19 cellular contexts compared by ENCODE assay signal in the genomic region with DNA sequence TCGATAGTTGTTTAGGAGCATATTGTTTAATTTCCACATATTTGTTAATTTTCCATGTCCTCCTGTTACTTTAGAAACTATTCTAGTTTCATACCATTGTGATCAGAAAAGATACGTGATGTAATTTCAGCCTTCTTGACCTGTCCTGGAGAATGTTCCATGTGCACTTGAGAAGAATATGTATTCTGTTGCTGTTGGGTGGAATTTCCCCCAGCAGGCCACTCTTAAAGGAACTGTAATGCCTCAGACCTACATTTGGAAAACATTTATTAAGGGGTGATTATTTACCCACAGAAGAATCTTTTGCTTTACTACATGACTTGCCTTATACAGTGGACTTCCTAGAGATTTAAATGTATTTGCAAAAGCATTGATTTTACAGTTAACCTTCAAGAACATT.
DNase-seq lines count a peak whose midpoint lies in the region; ATAC-seq lines count a peak whose summit lies in the region.
"Had no signal": no experiment of that assay in that cellular context is flagged by ENCODE, and none has a peak within 500 bp of the region (broad histone marks: within the 10 kb centered on the region; RNA-seq: fewer than 3 reads in every experiment).

No MANE protein-coding gene starts in this region.

- ATAC-seq in central memory CD8-positive, alpha-beta T cell (replicated peaks; ENCODE audit: extremely low read depth, poor library complexity, severe bottlenecking): no peak
- ATAC-seq in GM19324 (IDR thresholded peaks at IDR 0.05; ENCODE audit: low FRiP score, unreplicated experiment): no peak
- ATAC-seq: activated CD8-positive, alpha-beta memory T cell treated with anti-CD3 and anti-CD28 coated beads, Interleukin-2, amount 10 ng/mL, durations not matched to agents 7 days and 5 days; left colon had no signal

- H3K4me3 ChIP-seq in muscle layer of duodenum (ENCODE audit: low read depth in 1 of 2, low read length in 2 of 2) (no peak overlapping the region), subcutaneous abdominal adipose tissue (ENCODE audit: low read depth in 1 of 5, low read length in 5 of 5) (no peak overlapping the region)
- H3K4me3 ChIP-seq: PC-9, testis had no signal

- H3K27ac ChIP-seq in muscle layer of duodenum (ENCODE audit: low read length): peak overlapping the region; percentile 66
- peak overlapping the region; percentile 11 for H3K27ac ChIP-seq in subcutaneous abdominal adipose tissue (ENCODE audit: low read depth, low read length)
- H3K27ac ChIP-seq: 22Rv1, parathyroid adenoma, PC-9, testis had no signal

- peaks cover 2% of the 10 kb centered on the region for H3K36me3 Mint-ChIP-seq in T-helper 2 cell treated with Interferon-gamma antibody and Interleukin-4, amounts not matched to agents 5 μg/mL and 100 μg/mL, for 36 hours (ENCODE audit: low read depth)
- no peaks in the 10 kb centered on the region for H3K36me3 Mint-ChIP-seq in central memory CD8-positive, alpha-beta T cell (ENCODE audit: insufficient read depth)
- H3K36me3 Mint-ChIP-seq: activated CD8-positive, alpha-beta memory T cell treated with anti-CD3 and anti-CD28 coated beads, Interleukin-2, amount 10 ng/mL, durations not matched to agents 7 days and 5 days had no signal

- no peak overlapping the region for H3K9ac ChIP-seq in subcutaneous abdominal adipose tissue (ENCODE audit: low read length in 5 of 5)
- H3K9ac ChIP-seq: parathyroid adenoma had no signal

- no peak for DNase-seq in T-helper 2 cell treated with Interferon-gamma antibody and Interleukin-4, amounts not matched to agents 5 μg/mL and 100 μg/mL, for 36 hours (ENCODE audit: low spot score)
- DNase-seq in T-helper 2 cell: no peak
- no peak for DNase-seq in central memory CD8-positive, alpha-beta T cell (ENCODE audit: low spot score in 2 of 2)
- no peak for DNase-seq in activated CD4-positive, alpha-beta T cell treated with anti-CD3 and anti-CD28 coated beads, Interleukin-2, amount 50 U/mL, for 1 hour
- no peak for DNase-seq in NCI-H446 treated with DMSO at 0.1 percent for 48 hours (lab: John Stamatoyannopoulos, UW)
- DNase-seq: activated CD4-positive, alpha-beta T cell treated with anti-CD3 and anti-CD28 coated beads for 1 hour; activated CD8-positive, alpha-beta memory T cell treated with anti-CD3 and anti-CD28 coated beads, Interleukin-2, amount 10 ng/mL, durations not matched to agents 7 days and 5 days; activated gamma-delta T cell; left colon; NCI-H2171 treated with DMSO at 0.1 percent for 48 hours; PC-9; stimulated activated CD4-positive, alpha-beta T cell treated with anti-CD3 and anti-CD28 coated beads, Interleukin-4, amount 100 ng/mL, for 24 hours; T-helper 9 cell; testis had no signal

- H3K27me3 ChIP-seq in muscle layer of duodenum (ENCODE audit: low read depth, low read length) (no peaks in the 10 kb centered on the region), subcutaneous abdominal adipose tissue (ENCODE audit: control insufficient read depth in 5 of 5, insufficient read depth in 4 of 5, low read length in 5 of 5) (no peaks in the 10 kb centered on the region)
- H3K27me3 ChIP-seq: testis had no signal

- H3K4me1 ChIP-seq in muscle layer of duodenum (ENCODE audit: control insufficient read depth in 1 of 2, insufficient read depth in 2 of 2, low read length in 2 of 2) (peaks cover 20 to 54% of the 10 kb centered on the region in 2 donors), subcutaneous abdominal adipose tissue (ENCODE audit: control insufficient read depth in 5 of 5, insufficient read depth in 5 of 5, low read length in 5 of 5) (peaks cover 5 to 59% (median 48%) of the 10 kb centered on the region in 5 donors)

- H3K4me3 Mint-ChIP-seq in T-helper 2 cell treated with Interferon-gamma antibody and Interleukin-4, amounts not matched to agents 5 μg/mL and 100 μg/mL, for 36 hours: no peak overlapping the region
- H3K4me3 Mint-ChIP-seq in central memory CD8-positive, alpha-beta T cell: no peak overlapping the region
- H3K4me3 Mint-ChIP-seq: activated CD8-positive, alpha-beta memory T cell treated with anti-CD3 and anti-CD28 coated beads, Interleukin-2, amount 10 ng/mL, durations not matched to agents 7 days and 5 days had no signal

- H3K9me3 Mint-ChIP-seq in T-helper 2 cell treated with Interferon-gamma antibody and Interleukin-4, amounts not matched to agents 5 μg/mL and 100 μg/mL, for 36 hours: no peaks in the 10 kb centered on the region
- no peaks in the 10 kb centered on the region for H3K9me3 Mint-ChIP-seq in central memory CD8-positive, alpha-beta T cell

- H3K4me1 Mint-ChIP-seq in T-helper 2 cell treated with Interferon-gamma antibody and Interleukin-4, amounts not matched to agents 5 μg/mL and 100 μg/mL, for 36 hours (ENCODE audit: low read depth): peaks cover 45% of the 10 kb centered on the region
- H3K4me1 Mint-ChIP-seq in central memory CD8-positive, alpha-beta T cell: peaks cover 26% of the 10 kb centered on the region

- H3K9me3 ChIP-seq in muscle layer of duodenum (ENCODE audit: control insufficient read depth in 1 of 2, low read length in 2 of 2): no peaks in the 10 kb centered on the region
- no peaks in the 10 kb centered on the region for H3K9me3 ChIP-seq in subcutaneous abdominal adipose tissue (ENCODE audit: control insufficient read depth in 5 of 5, low read length in 5 of 5)
- H3K9me3 ChIP-seq: testis had no signal

- peaks cover 0 to 11% of the 10 kb centered on the region in 2 donors for H3K36me3 ChIP-seq in muscle layer of duodenum (ENCODE audit: control insufficient read depth in 1 of 2, insufficient read depth in 2 of 2, low read length in 2 of 2)
- H3K36me3 ChIP-seq in subcutaneous abdominal adipose tissue (ENCODE audit: control insufficient read depth in 5 of 5, insufficient read depth in 5 of 5, low read length in 5 of 5): no peaks in the 10 kb centered on the region

- H3K27me3 Mint-ChIP-seq in T-helper 2 cell treated with Interferon-gamma antibody and Interleukin-4, amounts not matched to agents 5 μg/mL and 100 μg/mL, for 36 hours (ENCODE audit: low read depth): no peaks in the 10 kb centered on the region
- H3K27me3 Mint-ChIP-seq in central memory CD8-positive, alpha-beta T cell: no peaks in the 10 kb centered on the region
- H3K27me3 Mint-ChIP-seq: activated CD8-positive, alpha-beta memory T cell treated with anti-CD3 and anti-CD28 coated beads, Interleukin-2, amount 10 ng/mL, durations not matched to agents 7 days and 5 days had no signal

- H3K27ac Mint-ChIP-seq in T-helper 2 cell treated with Interferon-gamma antibody and Interleukin-4, amounts not matched to agents 5 μg/mL and 100 μg/mL, for 36 hours: peak overlapping the region; percentile 21
- H3K27ac Mint-ChIP-seq in central memory CD8-positive, alpha-beta T cell (ENCODE audit: low read depth): peak overlapping the region; percentile 32
- H3K27ac Mint-ChIP-seq: activated CD8-positive, alpha-beta memory T cell treated with anti-CD3 and anti-CD28 coated beads, Interleukin-2, amount 10 ng/mL, durations not matched to agents 7 days and 5 days had no signal
